ENCODE assay signal across 20 cellular contexts in genomic region chr11:133219543-133219942, GRCh38.
"Had no signal": no experiment of that assay in that cellular context is flagged by ENCODE, and none has a peak within 500 bp of the region (broad histone marks: within the 10 kb centered on the region; RNA-seq: fewer than 3 reads in every experiment).

No MANE protein-coding gene starts in this region.

- H2AFZ ChIP-seq: parathyroid adenoma had no signal

- H3K9ac ChIP-seq: parathyroid adenoma had no signal

- H3K27ac Mint-ChIP-seq: activated CD4-positive, alpha-beta T cell treated with anti-CD3 and anti-CD28 coated beads, Interleukin-2, amount 10 ng/mL, durations not matched to agents 7 days and 5 days; activated CD8-positive, alpha-beta T cell treated with anti-CD3 and anti-CD28 coated beads, Interleukin-2, amount 10 ng/mL, durations not matched to agents 7 days and 5 days; activated T-cell treated with anti-CD3 and anti-CD28 coated beads, Interleukin-2, amount 50 U/mL, for 24 hours; activated T-helper 2 cell treated with anti-CD3 and anti-CD28 coated beads, Interferon-gamma antibody, Interleukin-2, Interleukin-4, amounts not matched to agents 10 μg/mL and 5 μg/mL and 100 μg/mL, durations not matched to agents 14 hours and 24 hours and 36 hours; memory B cell; naive thymus-derived CD4-positive, alpha-beta T cell had no signal

- ATAC-seq: activated CD4-positive, CD25-positive, alpha-beta regulatory T cell treated with anti-CD3 and anti-CD28 coated beads, Interleukin-2, amount 50 U/mL, for 24 hours; activated CD8-positive, alpha-beta T cell treated with anti-CD3 and anti-CD28 coated beads, Interleukin-2, amount 10 ng/mL, durations not matched to agents 7 days and 5 days; naive thymus-derived CD4-positive, alpha-beta T cell; sciatic nerve had no signal

- DNase-seq: activated CD4-positive, alpha-beta T cell treated with anti-CD3 and anti-CD28 coated beads, Interleukin-2, amount 10 ng/mL, durations not matched to agents 7 days and 5 days; activated CD8-positive, alpha-beta T cell treated with anti-CD3 and anti-CD28 coated beads, Interleukin-2, amount 10 ng/mL, durations not matched to agents 7 days and 5 days; activated naive CD4-positive, alpha-beta T cell treated with Interleukin-2 at 50 U/mL for 16 hours; activated T-cell treated with anti-CD3 and anti-CD28 coated beads, Interleukin-2, amount 50 U/mL, for 24 hours; aorta; brain microvascular endothelial cell; central memory CD4-positive, alpha-beta T cell; naive thymus-derived CD4-positive, alpha-beta T cell; stimulated activated CD4-positive, alpha-beta T cell treated with anti-CD3 and anti-CD28 coated beads, Interleukin-4, amount 100 ng/mL, for 1 hour; stomach; T-helper 9 cell; trophoblast cell had no signal

- H3K9me3 ChIP-seq: neutrophil, stomach, vagina had no signal

- H3K9me3 Mint-ChIP-seq: activated CD4-positive, alpha-beta T cell treated with anti-CD3 and anti-CD28 coated beads, Interleukin-2, amount 10 ng/mL, durations not matched to agents 7 days and 5 days; activated T-helper 2 cell treated with anti-CD3 and anti-CD28 coated beads, Interferon-gamma antibody, Interleukin-2, Interleukin-4, amounts not matched to agents 10 μg/mL and 5 μg/mL and 100 μg/mL, durations not matched to agents 14 hours and 24 hours and 36 hours had no signal

- H3K4me3 Mint-ChIP-seq: activated CD4-positive, alpha-beta T cell treated with anti-CD3 and anti-CD28 coated beads, Interleukin-2, amount 10 ng/mL, durations not matched to agents 7 days and 5 days; activated CD8-positive, alpha-beta T cell treated with anti-CD3 and anti-CD28 coated beads, Interleukin-2, amount 10 ng/mL, durations not matched to agents 7 days and 5 days; activated T-cell treated with anti-CD3 and anti-CD28 coated beads, Interleukin-2, amount 50 U/mL, for 24 hours; memory B cell; naive thymus-derived CD4-positive, alpha-beta T cell had no signal

- H3K4me2 ChIP-seq: smooth muscle cell had no signal

- H3K4me3 ChIP-seq: smooth muscle cell, stomach, vagina had no signal

- H3K4me1 Mint-ChIP-seq: activated CD4-positive, alpha-beta T cell treated with anti-CD3 and anti-CD28 coated beads, Interleukin-2, amount 10 ng/mL, durations not matched to agents 7 days and 5 days; memory B cell had no signal

- H3K27ac ChIP-seq: brain microvascular endothelial cell, neutrophil, parathyroid adenoma, stomach, vagina had no signal

- H3K4me1 ChIP-seq: parathyroid adenoma, vagina had no signal

- H3K79me2 ChIP-seq: parathyroid adenoma had no signal

- H3K36me3 Mint-ChIP-seq: memory B cell; naive thymus-derived CD4-positive, alpha-beta T cell had no signal

- H3K36me3 ChIP-seq: brain microvascular endothelial cell, neutrophil, stomach, vagina had no signal

- H3K27me3 ChIP-seq: brain microvascular endothelial cell, neutrophil, stomach, vagina had no signal
